1 cellular context compared by ENCODE assay signal in the genomic region with DNA sequence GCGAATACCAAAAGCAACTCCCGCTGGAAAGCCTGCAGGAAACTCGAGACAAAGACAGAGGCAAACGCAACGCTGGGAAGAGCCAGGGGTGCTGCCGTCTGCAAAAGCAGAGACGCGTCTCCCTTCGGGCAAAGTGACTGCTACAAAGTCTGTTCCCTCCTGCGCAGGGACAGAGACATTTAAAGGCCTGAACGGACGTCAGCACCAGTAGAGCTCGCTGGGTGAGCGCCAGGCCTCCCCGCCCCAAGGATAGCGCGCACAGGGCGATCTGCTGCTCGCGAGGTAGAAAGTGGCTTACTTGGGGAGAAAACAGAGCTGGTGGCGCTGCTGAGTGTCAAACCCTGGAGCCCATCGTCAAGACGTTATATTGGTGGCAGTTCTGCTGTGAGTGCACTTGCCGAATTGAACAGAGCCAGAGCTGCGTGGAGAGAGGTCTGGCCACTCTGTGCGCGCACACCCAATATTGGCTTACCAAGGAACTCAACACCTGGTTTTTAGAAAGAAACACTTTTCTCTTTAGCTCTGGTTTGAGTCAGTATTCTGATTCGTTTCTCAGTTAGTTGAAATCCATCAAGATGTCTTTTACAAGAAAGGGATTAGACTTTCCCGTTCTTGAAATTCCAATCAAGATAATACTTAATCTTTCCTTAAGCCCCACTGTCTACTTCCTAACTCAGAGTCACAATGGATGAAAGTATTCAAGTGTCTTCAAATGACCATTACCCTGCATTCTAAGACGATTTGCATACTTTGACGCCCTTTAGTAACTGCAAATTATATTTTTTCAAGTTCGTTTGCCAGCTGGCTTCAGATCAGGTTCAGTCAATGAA.
A peak's percentile ranks its signal among the peaks of the same experiment; 100 is the strongest.
TF ChIP-seq lines count a peak whose summit lies in the region.

No MANE protein-coding gene starts in this region.

TF ChIP-seq in HEK293, 187 proteins besides CTCF, POLR2A, EP300 and RAD21 (continued from another document):
- no peak for TF ChIP-seq ZNF654 (tag by site-specific recombination; IDR thresholded peaks at IDR 0.05; ENCODE audit: low read depth)
- TF ChIP-seq, protein P1, sequence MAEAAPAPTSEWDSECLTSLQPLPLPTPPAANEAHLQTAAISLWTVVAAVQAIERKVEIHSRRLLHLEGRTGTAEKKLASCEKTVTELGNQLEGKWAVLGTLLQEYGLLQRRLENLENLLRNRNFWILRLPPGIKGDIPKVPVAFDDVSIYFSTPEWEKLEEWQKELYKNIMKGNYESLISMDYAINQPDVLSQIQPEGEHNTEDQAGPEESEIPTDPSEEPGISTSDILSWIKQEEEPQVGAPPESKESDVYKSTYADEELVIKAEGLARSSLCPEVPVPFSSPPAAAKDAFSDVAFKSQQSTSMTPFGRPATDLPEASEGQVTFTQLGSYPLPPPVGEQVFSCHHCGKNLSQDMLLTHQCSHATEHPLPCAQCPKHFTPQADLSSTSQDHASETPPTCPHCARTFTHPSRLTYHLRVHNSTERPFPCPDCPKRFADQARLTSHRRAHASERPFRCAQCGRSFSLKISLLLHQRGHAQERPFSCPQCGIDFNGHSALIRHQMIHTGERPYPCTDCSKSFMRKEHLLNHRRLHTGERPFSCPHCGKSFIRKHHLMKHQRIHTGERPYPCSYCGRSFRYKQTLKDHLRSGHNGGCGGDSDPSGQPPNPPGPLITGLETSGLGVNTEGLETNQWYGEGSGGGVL (tag by site-specific recombination; IDR thresholded peaks at IDR 0.05) = peak; percentile 11; the same call in 1 of the 2 replicates
- no peak for TF ChIP-seq ZNF223 (tag by site-specific recombination; IDR thresholded peaks at IDR 0.05)
- TF ChIP-seq, protein P2, sequence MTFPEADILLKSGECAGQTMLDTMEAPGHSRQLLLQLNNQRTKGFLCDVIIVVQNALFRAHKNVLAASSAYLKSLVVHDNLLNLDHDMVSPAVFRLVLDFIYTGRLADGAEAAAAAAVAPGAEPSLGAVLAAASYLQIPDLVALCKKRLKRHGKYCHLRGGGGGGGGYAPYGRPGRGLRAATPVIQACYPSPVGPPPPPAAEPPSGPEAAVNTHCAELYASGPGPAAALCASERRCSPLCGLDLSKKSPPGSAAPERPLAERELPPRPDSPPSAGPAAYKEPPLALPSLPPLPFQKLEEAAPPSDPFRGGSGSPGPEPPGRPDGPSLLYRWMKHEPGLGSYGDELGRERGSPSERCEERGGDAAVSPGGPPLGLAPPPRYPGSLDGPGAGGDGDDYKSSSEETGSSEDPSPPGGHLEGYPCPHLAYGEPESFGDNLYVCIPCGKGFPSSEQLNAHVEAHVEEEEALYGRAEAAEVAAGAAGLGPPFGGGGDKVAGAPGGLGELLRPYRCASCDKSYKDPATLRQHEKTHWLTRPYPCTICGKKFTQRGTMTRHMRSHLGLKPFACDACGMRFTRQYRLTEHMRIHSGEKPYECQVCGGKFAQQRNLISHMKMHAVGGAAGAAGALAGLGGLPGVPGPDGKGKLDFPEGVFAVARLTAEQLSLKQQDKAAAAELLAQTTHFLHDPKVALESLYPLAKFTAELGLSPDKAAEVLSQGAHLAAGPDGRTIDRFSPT (tag by site-specific recombination; IDR thresholded peaks at IDR 0.05) = no peak
- peak; percentile 93 for TF ChIP-seq ZNF768 (tag by site-specific recombination; IDR thresholded peaks at IDR 0.05)
- no peak for TF ChIP-seq HOXD13 (CRISPR knock-in tag; IDR thresholded peaks at IDR 0.05; ENCODE audit: borderline replicate concordance)
- TF ChIP-seq, protein P3, sequence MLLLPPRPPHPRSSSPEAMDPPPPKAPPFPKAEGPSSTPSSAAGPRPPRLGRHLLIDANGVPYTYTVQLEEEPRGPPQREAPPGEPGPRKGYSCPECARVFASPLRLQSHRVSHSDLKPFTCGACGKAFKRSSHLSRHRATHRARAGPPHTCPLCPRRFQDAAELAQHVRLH (tag by site-specific recombination; IDR thresholded peaks at IDR 0.05) = no peak
- TF ChIP-seq ZNF548 (tag by site-specific recombination; IDR thresholded peaks at IDR 0.05) = no peak
